ENCODE assay signal across 8 cellular contexts in genomic region chr3:185586644-185586964, GRCh38. TPM values are rescaled to one million over a fixed set of nuclear protein-coding genes. Genes with fewer than 3 reads are reported as not detected.
DNase-seq lines count a peak whose midpoint lies in the region; ATAC-seq, FAIRE-seq and TF ChIP-seq lines count a peak whose summit lies in the region.

No MANE protein-coding gene starts in this region.

- H3K27me3 Mint-ChIP-seq in activated CD8-positive, alpha-beta memory T cell treated with anti-CD3 and anti-CD28 coated beads, Interleukin-2, amount 10 ng/mL, durations not matched to agents 7 days and 5 days = no peaks in the 10 kb centered on the region
- H3K27me3 Mint-ChIP-seq in glutamatergic neuron (ENCODE audit: unreplicated experiment) = peaks cover 7% of the 10 kb centered on the region

- TF ChIP-seq CTCF in VCaP (conservative IDR thresholded peaks at IDR 0.05) (no peak), glutamatergic neuron (IDR thresholded peaks at IDR 0.05; ENCODE audit: partially characterized antibody, unreplicated experiment) (no peak), D721Med (IDR thresholded peaks at IDR 0.05; ENCODE audit: insufficient read depth, missing control alignments) (no peak)

- H3K4me1 Mint-ChIP-seq in activated CD8-positive, alpha-beta memory T cell treated with anti-CD3 and anti-CD28 coated beads, Interleukin-2, amount 10 ng/mL, durations not matched to agents 7 days and 5 days = peaks cover 36% of the 10 kb centered on the region
- H3K4me1 Mint-ChIP-seq in glutamatergic neuron (ENCODE audit: low read depth, unreplicated experiment) = peaks cover 13% of the 10 kb centered on the region

- no peaks in the 10 kb centered on the region for H3K9me3 ChIP-seq in skeletal muscle satellite cell (replicated peaks; ENCODE audit: low read length)

- peak overlapping the region; percentile 89 for H3K4me3 Mint-ChIP-seq in activated CD8-positive, alpha-beta memory T cell treated with anti-CD3 and anti-CD28 coated beads, Interleukin-2, amount 10 ng/mL, durations not matched to agents 7 days and 5 days
- peak overlapping the region; percentile 91 for H3K4me3 Mint-ChIP-seq in glutamatergic neuron (ENCODE audit: unreplicated experiment)

- H3K9ac ChIP-seq in skeletal muscle satellite cell (ENCODE audit: low read depth, low read length) = peak overlapping the region; percentile 94

- peaks cover 9% of the 10 kb centered on the region for H3K4me1 ChIP-seq in skeletal muscle satellite cell (ENCODE audit: control insufficient read depth, insufficient read depth, low read length)

- H3K36me3 Mint-ChIP-seq in activated CD8-positive, alpha-beta memory T cell treated with anti-CD3 and anti-CD28 coated beads, Interleukin-2, amount 10 ng/mL, durations not matched to agents 7 days and 5 days = peaks cover 4% of the 10 kb centered on the region
- H3K36me3 Mint-ChIP-seq in glutamatergic neuron (ENCODE audit: unreplicated experiment) = no peaks in the 10 kb centered on the region

- H3K36me3 ChIP-seq in skeletal muscle satellite cell (ENCODE audit: insufficient read depth, low read length) = peaks cover 4% of the 10 kb centered on the region

- no peak for DNase-seq in activated CD8-positive, alpha-beta memory T cell treated with anti-CD3 and anti-CD28 coated beads, Interleukin-2, amount 10 ng/mL, durations not matched to agents 7 days and 5 days
- no peak for DNase-seq in activated CD8-positive, alpha-beta memory T cell treated with anti-CD3 and anti-CD28 coated beads, Interleukin-2, amount 50 U/mL, for 4 hours
- no peak for DNase-seq in glutamatergic neuron
- DNase-seq in HT-29 (ENCODE audit: low spot score) = no peak
- DNase-seq in D721Med (ENCODE audit: insufficient read length, low spot score) = no peak

- H3K27ac Mint-ChIP-seq in activated CD8-positive, alpha-beta memory T cell treated with anti-CD3 and anti-CD28 coated beads, Interleukin-2, amount 10 ng/mL, durations not matched to agents 7 days and 5 days = peak overlapping the region; percentile 95
- H3K27ac Mint-ChIP-seq in glutamatergic neuron (ENCODE audit: unreplicated experiment) = peak overlapping the region; percentile 95

- no peaks in the 10 kb centered on the region for H3K27me3 ChIP-seq in skeletal muscle satellite cell (ENCODE audit: control insufficient read depth, insufficient read depth, low read length)

- H3K4me3 ChIP-seq in skeletal muscle satellite cell (ENCODE audit: low read length) = peak overlapping the region; percentile 89

- H3K27ac ChIP-seq in VCaP = peak overlapping the region; percentile 77

- no peak for FAIRE-seq in D721Med (lab: Jason Lieb, UNC)

- peak overlapping the region; percentile 96 for H3K4me2 ChIP-seq in skeletal muscle satellite cell (ENCODE audit: low read length)

- CTCF ChIA-PET in activated CD8-positive, alpha-beta memory T cell treated with anti-CD3 and anti-CD28 coated beads, Interleukin-2, amount 10 ng/mL, durations not matched to agents 7 days and 5 days (lab: Charles Lee) = interaction anchor here (0.6 to 1.6 kb wide), 9 partner anchors 9 to 87 kb away, joined by 3 to 10 read pairs (median 3); partner anchors contain the start of gene TMEM41A

- no peaks in the 10 kb centered on the region for H3K9me3 Mint-ChIP-seq in activated CD8-positive, alpha-beta memory T cell treated with anti-CD3 and anti-CD28 coated beads, Interleukin-2, amount 10 ng/mL, durations not matched to agents 7 days and 5 days (ENCODE audit: low read depth)
- H3K9me3 Mint-ChIP-seq in glutamatergic neuron (ENCODE audit: unreplicated experiment) = peaks cover 12% of the 10 kb centered on the region

- ATAC-seq in activated CD8-positive, alpha-beta memory T cell treated with anti-CD3 and anti-CD28 coated beads, Interleukin-2, amount 10 ng/mL, durations not matched to agents 7 days and 5 days = no peak
- ATAC-seq in HG03460 (IDR thresholded peaks at IDR 0.05; ENCODE audit: unreplicated experiment) = no peak

RNA-seq across cellular contexts. Expression of gene SENP2, which starts 0.5 kb away (rescaled TPM):
- total RNA-seq in activated CD8-positive, alpha-beta memory T cell treated with anti-CD3 and anti-CD28 coated beads, Interleukin-2, amount 10 ng/mL, durations not matched to agents 7 days and 5 days = 10 to 100 TPM; 28.8 to 31.4 TPM
- 54.6 TPM for total RNA-seq in glutamatergic neuron (ENCODE audit: unreplicated experiment)
- 17.9 and 20.8 TPM in 2 replicates for total RNA-seq in skeletal muscle satellite cell (2012; rRNA removed)
- total RNA-seq in HT-29 (2014; rRNA removed; shearing (Covaris generic)) = 9.3 and 13.2 TPM in 2 replicates

RNA-seq across cellular contexts. Expression of gene LIPH, which starts 34.2 kb away (rescaled TPM):
- total RNA-seq in activated CD8-positive, alpha-beta memory T cell treated with anti-CD3 and anti-CD28 coated beads, Interleukin-2, amount 10 ng/mL, durations not matched to agents 7 days and 5 days = not detected
- not detected for total RNA-seq in glutamatergic neuron (ENCODE audit: unreplicated experiment)
- total RNA-seq in skeletal muscle satellite cell (2012; rRNA removed) = not detected in 2 replicates
- total RNA-seq in HT-29 (2014; rRNA removed; shearing (Covaris generic)) = 5.3 and 11.6 TPM in 2 replicates
